ENCODE assay signal across 21 cellular contexts in genomic region chr4:77012726-77013125, GRCh38.
A peak's percentile ranks its signal among the peaks of the same experiment; 100 is the strongest.
DNase-seq lines count a peak whose midpoint lies in the region; ATAC-seq, FAIRE-seq and TF ChIP-seq lines count a peak whose summit lies in the region.
"Had no signal": no experiment of that assay in that cellular context is flagged by ENCODE, and none has a peak within 500 bp of the region (broad histone marks: within the 10 kb centered on the region; RNA-seq: fewer than 3 reads in every experiment).

No MANE protein-coding gene starts in this region.

- no peak for DNase-seq in HFFc6
- DNase-seq in H1 (ENCODE audit: low read depth in 1 of 2, low spot score in 2 of 2), result no peak
- no peak for DNase-seq in hepatocyte (ENCODE audit: low spot score)
- no peak for DNase-seq in prostate gland (ENCODE audit: low spot score)
- DNase-seq in GM12891 (ENCODE audit: insufficient read length, low spot score), result no peak
- no peak for DNase-seq in amniotic stem cell (lab: John Stamatoyannopoulos, UW)
- DNase-seq: activated B cell treated with CpG ODN at 0.5 μM for 24 hours; activated naive CD4-positive, alpha-beta T cell treated with anti-CD3 and anti-CD28 coated beads, Interleukin-2, amount 10 ng/mL, durations not matched to agents 7 days and 5 days; activated T-cell treated with anti-CD3 and anti-CD28 coated beads, Interleukin-2, amount 50 U/mL, for 4 hours; foreskin melanocyte; H7; NCI-H1436; NCI-H2171 treated with DMSO at 0.1 percent for 48 hours; NCI-H748 treated with DMSO at 0.1 percent for 48 hours; occipital lobe; PC-3; SJCRH30 had no signal

- no peak overlapping the region for H3K9ac ChIP-seq in H1 (replicated peaks in 1 of 4; ENCODE audit: extremely low read depth in 1 of 4, low read depth in 3 of 4, low read length in 3 of 4)

- H3K23ac ChIP-seq in H1 (ENCODE audit: insufficient read length), result no peak overlapping the region

- H3K36me3 Mint-ChIP-seq in HFFc6 (ENCODE audit: low read depth), result peaks cover 83% of the 10 kb centered on the region

- no peak overlapping the region for H2AFZ ChIP-seq in H1 (ENCODE audit: low read length)
- H2AFZ ChIP-seq in hepatocyte, result no peak overlapping the region

- no peaks in the 10 kb centered on the region for H3K79me1 ChIP-seq in H1 (ENCODE audit: low read depth, low read length)

- H3K4me3 Mint-ChIP-seq in HFFc6, result no peak overlapping the region; the same call in 1 of the 2 replicates
- H3K4me3 Mint-ChIP-seq: activated B cell treated with CpG ODN at 0.5 μM for 24 hours; activated naive CD4-positive, alpha-beta T cell treated with anti-CD3 and anti-CD28 coated beads, Interleukin-2, amount 10 ng/mL, durations not matched to agents 7 days and 5 days; activated T-cell treated with anti-CD3 and anti-CD28 coated beads, Interleukin-2, amount 50 U/mL, for 4 hours; CD14-positive monocyte had no signal

- POLR2A ChIA-PET in H1 (lab: Charles Lee; ENCODE audit: partially characterized antibody), result no interaction called here

- H3K79me2 ChIP-seq in H1 (ENCODE audit: control insufficient read depth in 1 of 2, insufficient read depth in 2 of 2, low read length in 2 of 2) (no peaks in the 10 kb centered on the region), hepatocyte (peaks cover 11% of the 10 kb centered on the region)

- peak overlapping the region; percentile 56 for H3K27ac Mint-ChIP-seq in HFFc6
- H3K27ac Mint-ChIP-seq: activated B cell treated with CpG ODN at 0.5 μM for 24 hours; activated naive CD4-positive, alpha-beta T cell treated with anti-CD3 and anti-CD28 coated beads, Interleukin-2, amount 10 ng/mL, durations not matched to agents 7 days and 5 days; CD14-positive monocyte had no signal

- no peak overlapping the region for H4K5ac ChIP-seq in H1 (ENCODE audit: insufficient read length, low read depth, low read length)

- H3K4me3 ChIP-seq in H1 (ENCODE audit: extremely low read depth in 1 of 4, insufficient read depth in 2 of 4, low read depth in 3 of 4, low read length in 4 of 4), result no peak overlapping the region
- H3K4me3 ChIP-seq in hepatocyte, result no peak overlapping the region
- no peak overlapping the region for H3K4me3 ChIP-seq in prostate gland
- H3K4me3 ChIP-seq: SJCRH30 had no signal

- TF ChIP-seq POLR2A in H1 (IDR thresholded peaks at IDR 0.05; ENCODE audit: control extremely low read depth in 1 of 2, low read depth in 2 of 2, low read length in 2 of 2) (no peak), prostate gland (IDR thresholded peaks at IDR 0.05) (no peak), GM12891 (IDR thresholded peaks at IDR 0.05; ENCODE audit: low read depth, low read length) (no peak)

- peaks cover 0 to 11% (median 2%) of the 10 kb centered on the region in 4 experiments; a peak in 2 of 8 replicates for H3K36me3 ChIP-seq in H1 (ENCODE audit: control insufficient read depth in 2 of 4, insufficient read depth in 4 of 4, low read length in 3 of 4)
- no peaks in the 10 kb centered on the region for H3K36me3 ChIP-seq in hepatocyte (replicated peaks; ENCODE audit: insufficient read depth, low read depth)
- H3K36me3 ChIP-seq in prostate gland, result no peaks in the 10 kb centered on the region

- no peak overlapping the region for H2BK5ac ChIP-seq in H1 (ENCODE audit: low read depth, low read length)

- intact Hi-C loops in prostate gland (cut with DNase I), result no loop called here

- TF ChIP-seq EP300 in H1 (IDR thresholded peaks at IDR 0.05; ENCODE audit: borderline replicate concordance in 1 of 2, low read depth in 2 of 2, low read length in 2 of 2), result no peak

- TF ChIP-seq CTCF in HFFc6 (IDR thresholded peaks at IDR 0.05), result no peak
- TF ChIP-seq CTCF in H1 (IDR thresholded peaks at IDR 0.05; ENCODE audit: control extremely low read depth in 1 of 3, insufficient read depth in 1 of 3, low read depth in 1 of 3, low read length in 3 of 3), result no peak
- no peak for TF ChIP-seq CTCF in hepatocyte (IDR thresholded peaks at IDR 0.05; ENCODE audit: poor library complexity)
- no peak for TF ChIP-seq CTCF in prostate gland (IDR thresholded peaks at IDR 0.05)

- H3K27me3 ChIP-seq in H1 (replicated peaks in 1 of 4; ENCODE audit: control insufficient read depth in 3 of 4, extremely low read depth in 1 of 4, insufficient read depth in 3 of 4, low read length in 3 of 4), result no peaks in the 10 kb centered on the region
- H3K27me3 ChIP-seq in hepatocyte, result no peaks in the 10 kb centered on the region
- H3K27me3 ChIP-seq in prostate gland (replicated peaks; ENCODE audit: insufficient read depth), result no peaks in the 10 kb centered on the region
- H3K27me3 ChIP-seq: SJCRH30 had no signal

- H4K20me1 ChIP-seq in H1 (replicated peaks in 1 of 2; ENCODE audit: control insufficient read depth in 1 of 2, insufficient read depth in 2 of 2, low read length in 2 of 2) (peaks cover 0 to 3% of the 10 kb centered on the region in 2 experiments), hepatocyte (ENCODE audit: insufficient read depth, poor library complexity, severe bottlenecking) (no peaks in the 10 kb centered on the region)

- H3K27ac ChIP-seq in H1 (ENCODE audit: low read depth, low read length) (no peak overlapping the region), hepatocyte (peak overlapping the region; percentile 15), prostate gland (peak overlapping the region; percentile 22 to 32)
- H3K27ac ChIP-seq: SJCRH30 had no signal

- no peaks in the 10 kb centered on the region for H3K9me3 Mint-ChIP-seq in HFFc6
- H3K9me3 Mint-ChIP-seq: activated B cell treated with CpG ODN at 0.5 μM for 24 hours; activated naive CD4-positive, alpha-beta T cell treated with anti-CD3 and anti-CD28 coated beads, Interleukin-2, amount 10 ng/mL, durations not matched to agents 7 days and 5 days; activated T-cell treated with anti-CD3 and anti-CD28 coated beads, Interleukin-2, amount 50 U/mL, for 4 hours; CD14-positive monocyte had no signal

- 83% methylated on average over 5 of the region's 5 CpGs; no CpG with 5 or more reads in 1 of the 2 experiments for WGBS in H1 (ENCODE audit: extremely low coverage in 1 of 2, insufficient coverage in 1 of 2, insufficient read length in 1 of 2, insufficient replicate concordance in 2 of 2, low coverage in 1 of 2, low lambda C conversion rate in 2 of 2, missing lambda C conversion rate in 1 of 2), 2 experiments
- 73% methylated on average over 5 of the region's 5 CpGs for WGBS in hepatocyte (ENCODE audit: low lambda C conversion rate, missing lambda C conversion rate)
- 21% methylated on average over 5 of the region's 5 CpGs for WGBS in prostate gland

- no peak overlapping the region for H3K4ac ChIP-seq in H1 (replicated peaks; ENCODE audit: insufficient read length, low read depth, low read length)

- no peak overlapping the region for H3K56ac ChIP-seq in H1 (replicated peaks; ENCODE audit: insufficient read length, low read depth, low read length)

- FAIRE-seq in H1 (lab: Jason Lieb, UNC), result no peak
- no peak for FAIRE-seq in GM12891 (lab: Jason Lieb, UNC)
- FAIRE-seq: G401.6 had no signal

- H2BK12ac ChIP-seq in H1 (ENCODE audit: low read depth, low read length), result no peak overlapping the region

- H3K9me2 ChIP-seq in hepatocyte (replicated peaks; ENCODE audit: insufficient read depth), result no peaks in the 10 kb centered on the region

- no peak overlapping the region for H3K14ac ChIP-seq in H1 (ENCODE audit: insufficient read length)

- H3K9me3 ChIP-seq in H1 (ENCODE audit: insufficient read depth in 2 of 2, low read depth in 1 of 2, low read length in 1 of 2), result no peaks in the 10 kb centered on the region
- H3K9me3 ChIP-seq in hepatocyte (ENCODE audit: low read depth), result no peaks in the 10 kb centered on the region
- H3K9me3 ChIP-seq in prostate gland, result no peaks in the 10 kb centered on the region
- H3K9me3 ChIP-seq: SJCRH30 had no signal

- CTCF ChIA-PET in H1 (lab: Charles Lee; ENCODE audit: partially characterized antibody), result interaction anchor here (0.6 to 0.7 kb wide), 4 partner anchors 19 to 544 kb away, joined by 3 to 4 read pairs (median 3); no protein-coding TSS in a partner anchor

- peaks cover 8% of the 10 kb centered on the region for H3K27me3 Mint-ChIP-seq in HFFc6 (ENCODE audit: insufficient read depth)
- H3K27me3 Mint-ChIP-seq: activated B cell treated with CpG ODN at 0.5 μM for 24 hours; activated naive CD4-positive, alpha-beta T cell treated with anti-CD3 and anti-CD28 coated beads, Interleukin-2, amount 10 ng/mL, durations not matched to agents 7 days and 5 days had no signal

- H2BK20ac ChIP-seq in H1 (ENCODE audit: low read length), result peak overlapping the region; percentile 11; the same call in 1 of the 2 replicates

- H3K18ac ChIP-seq in H1 (ENCODE audit: extremely low read depth, low read length), result no peak overlapping the region

- peaks cover 83% of the 10 kb centered on the region for H3K4me1 Mint-ChIP-seq in HFFc6 (ENCODE audit: low read depth)

- ATAC-seq in HG02852 (IDR thresholded peaks at IDR 0.05; ENCODE audit: unreplicated experiment), result no peak
- no peak for ATAC-seq in HG03521 (IDR thresholded peaks at IDR 0.05; ENCODE audit: unreplicated experiment)
- ATAC-seq: activated T-cell treated with anti-CD3 and anti-CD28 coated beads, Interleukin-2, amount 50 U/mL, for 4 hours; PC-3 had no signal

- no peak overlapping the region for H2BK15ac ChIP-seq in H1 (ENCODE audit: low read length)

- no peak overlapping the region for H3K4me2 ChIP-seq in H1 (ENCODE audit: insufficient read depth in 1 of 2, low read depth in 2 of 2, low read length in 2 of 2)
- H3K4me2 ChIP-seq in hepatocyte, result no peak overlapping the region

- no peak overlapping the region for H4K8ac ChIP-seq in H1 (ENCODE audit: extremely low read depth, insufficient read depth, low read length)

- no peak for TF ChIP-seq RAD21 in H1 (IDR thresholded peaks at IDR 0.05 in 1 of 2, conservative IDR thresholded peaks at IDR 0.05 in 1 of 2; ENCODE audit: low read depth in 2 of 2, low read length in 2 of 2)

- H2BK120ac ChIP-seq in H1 (replicated peaks; ENCODE audit: low read depth, low read length), result no peak overlapping the region

- no peaks in the 10 kb centered on the region for H3K23me2 ChIP-seq in H1 (ENCODE audit: low read depth, low read length)

- peaks cover 2 to 20% (median 13%) of the 10 kb centered on the region in 4 experiments for H3K4me1 ChIP-seq in H1 (replicated peaks in 1 of 4; ENCODE audit: control insufficient read depth in 3 of 4, insufficient read depth in 4 of 4, low read length in 3 of 4)
- H3K4me1 ChIP-seq in hepatocyte (ENCODE audit: insufficient read depth), result peaks cover 2% of the 10 kb centered on the region
- peaks cover 3% of the 10 kb centered on the region for H3K4me1 ChIP-seq in prostate gland (replicated peaks)

- H2AK5ac ChIP-seq in H1 (ENCODE audit: low read depth, low read length), result no peak overlapping the region

- no peak overlapping the region for H4K91ac ChIP-seq in H1 (replicated peaks; ENCODE audit: insufficient read length, low read length)

TF ChIP-seq in H1, 55 proteins besides CTCF, POLR2A, EP300 and RAD21 (continues in another document):
- TF ChIP-seq CTBP2 (IDR thresholded peaks at IDR 0.05; ENCODE audit: borderline replicate concordance, insufficient read depth, insufficient read length, low read length), result no peak
- TF ChIP-seq CBX8 (IDR thresholded peaks at IDR 0.05; ENCODE audit: borderline replicate concordance, low read depth, low read length), result no peak

TF ChIP-seq in GM12891, 5 proteins besides CTCF, POLR2A, EP300 and RAD21 (continues in another document):
- no peak for TF ChIP-seq POU2F2 (IDR thresholded peaks at IDR 0.05; ENCODE audit: low read depth, low read length)
- no peak for TF ChIP-seq SPI1 (IDR thresholded peaks at IDR 0.05; ENCODE audit: low read depth, low read length)
- no peak for TF ChIP-seq POLR2AphosphoS5 (IDR thresholded peaks at IDR 0.05; ENCODE audit: low read depth, low read length)
